19 cellular contexts compared by ENCODE assay signal in the genomic region with DNA sequence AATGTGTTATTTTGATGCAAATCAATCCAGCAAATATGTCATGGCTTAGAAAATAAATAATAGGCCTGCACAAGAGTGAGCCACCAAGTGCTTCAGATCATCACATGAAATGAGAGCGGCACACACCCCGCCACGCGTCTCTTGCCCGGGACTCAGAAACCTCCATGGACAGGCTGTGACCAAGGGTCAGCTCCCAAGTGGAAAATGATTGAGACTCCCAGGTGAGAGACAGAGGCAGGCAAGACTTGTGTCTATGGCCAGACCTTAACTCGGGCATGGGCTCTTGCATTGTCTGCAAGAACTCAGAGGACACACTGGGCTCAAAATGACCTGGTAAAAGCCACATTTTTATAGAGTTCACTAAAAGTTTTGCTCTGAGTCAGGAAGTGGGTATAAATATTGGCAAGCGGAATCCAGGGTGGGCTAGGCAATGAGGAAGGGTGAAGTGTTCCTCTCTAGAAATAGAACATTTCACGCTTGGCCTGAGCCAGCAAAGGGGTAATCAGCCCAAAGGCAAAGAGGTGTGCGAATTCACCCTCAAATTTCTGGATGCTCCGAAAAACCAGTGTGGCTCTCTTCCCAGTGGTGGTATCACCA.
DNase-seq lines count a peak whose midpoint lies in the region; ATAC-seq and TF ChIP-seq lines count a peak whose summit lies in the region.
"Had no signal": no experiment of that assay in that cellular context is flagged by ENCODE, and none has a peak within 500 bp of the region (broad histone marks: within the 10 kb centered on the region; RNA-seq: fewer than 3 reads in every experiment).

No MANE protein-coding gene starts in this region.

- H3K4me1 Mint-ChIP-seq in stimulated activated memory B cell treated with anti-CD40 and anti-IgM and Interleukin-4, amounts not matched to agents 10 μg/mL and 1 μg/mL and 100 μg/mL, for 72 hours: peaks cover 34% of the 10 kb centered on the region
- H3K4me1 Mint-ChIP-seq: CD4-positive, CD25-positive, alpha-beta regulatory T cell; CD8-positive, alpha-beta memory T cell had no signal

- H3K9me3 Mint-ChIP-seq in stimulated activated memory B cell treated with anti-CD40 and anti-IgM and Interleukin-4, amounts not matched to agents 10 μg/mL and 1 μg/mL and 100 μg/mL, for 72 hours: no peaks in the 10 kb centered on the region
- H3K9me3 Mint-ChIP-seq: CD4-positive, CD25-positive, alpha-beta regulatory T cell; CD8-positive, alpha-beta memory T cell had no signal

- peak overlapping the region in 9 of 11 experiments; percentile 8 to 66 (median 51); a peak in 17 of 22 replicates for H3K27ac ChIP-seq in BLaER1 treated with 17β-estradiol and CSF1 and Interleukin-3, amounts not matched to agents 10 nM and 100 nM
- H3K27ac ChIP-seq in coronary artery: no peak overlapping the region
- H3K27ac ChIP-seq: GM23248, HL-60 had no signal

- H3K4me3 ChIP-seq in BLaER1 treated with 17β-estradiol and CSF1 and Interleukin-3, amounts not matched to agents 10 nM and 100 nM: peak overlapping the region in 4 of 10 experiments; percentile 16 to 47 (median 26); a peak in 4 of 20 replicates
- H3K4me3 ChIP-seq in coronary artery: no peak overlapping the region
- H3K4me3 ChIP-seq: GM12878, GM23248, HAP-1 had no signal

- H4K20me1 ChIP-seq in BLaER1 treated with 17β-estradiol and CSF1 and Interleukin-3, amounts not matched to agents 10 nM and 100 nM: no peaks in the 10 kb centered on the region

- H3K9me3 ChIP-seq in BLaER1 treated with 17β-estradiol and CSF1 and Interleukin-3, amounts not matched to agents 10 nM and 100 nM (replicated peaks in 1 of 11): peaks cover 0 to 21% (median 15%) of the 10 kb centered on the region in 11 experiments; a peak in 13 of 22 replicates
- H3K9me3 ChIP-seq: HAP-1 had no signal

- peak overlapping the region in 7 of 11 experiments; percentile 8 to 48 (median 24); a peak in 6 of 22 replicates for H3K9ac ChIP-seq in BLaER1 treated with 17β-estradiol and CSF1 and Interleukin-3, amounts not matched to agents 10 nM and 100 nM
- H3K9ac ChIP-seq: GM23248 had no signal

- peak overlapping the region; percentile 66 to 89 (median 78) for H3K4me2 ChIP-seq in BLaER1 treated with 17β-estradiol and CSF1 and Interleukin-3, amounts not matched to agents 10 nM and 100 nM

- no peaks in the 10 kb centered on the region for H3K36me3 Mint-ChIP-seq in stimulated activated memory B cell treated with anti-CD40 and anti-IgM and Interleukin-4, amounts not matched to agents 10 μg/mL and 1 μg/mL and 100 μg/mL, for 72 hours
- H3K36me3 Mint-ChIP-seq: CD4-positive, CD25-positive, alpha-beta regulatory T cell; CD8-positive, alpha-beta memory T cell had no signal

- no peaks in the 10 kb centered on the region for H3K27me3 Mint-ChIP-seq in stimulated activated memory B cell treated with anti-CD40 and anti-IgM and Interleukin-4, amounts not matched to agents 10 μg/mL and 1 μg/mL and 100 μg/mL, for 72 hours
- H3K27me3 Mint-ChIP-seq: CD4-positive, CD25-positive, alpha-beta regulatory T cell; CD8-positive, alpha-beta memory T cell had no signal

- H3K4me1 ChIP-seq in BLaER1 treated with 17β-estradiol and CSF1 and Interleukin-3, amounts not matched to agents 10 nM and 100 nM: peaks cover 25 to 86% (median 43%) of the 10 kb centered on the region in 10 experiments
- H3K4me1 ChIP-seq: HAP-1 had no signal

- no peak overlapping the region for H3K4me3 Mint-ChIP-seq in stimulated activated memory B cell treated with anti-CD40 and anti-IgM and Interleukin-4, amounts not matched to agents 10 μg/mL and 1 μg/mL and 100 μg/mL, for 72 hours
- H3K4me3 Mint-ChIP-seq: CD4-positive, CD25-positive, alpha-beta regulatory T cell; CD8-positive, alpha-beta memory T cell had no signal

- H3K27me3 ChIP-seq in BLaER1 treated with 17β-estradiol and CSF1 and Interleukin-3, amounts not matched to agents 10 nM and 100 nM: no peaks in the 10 kb centered on the region

- H3K36me3 ChIP-seq in BLaER1 treated with 17β-estradiol and CSF1 and Interleukin-3, amounts not matched to agents 10 nM and 100 nM: no peaks in the 10 kb centered on the region
- H3K36me3 ChIP-seq: HAP-1 had no signal

- DNase-seq in NCI-H526 (lab: John Stamatoyannopoulos, UW) (peak; percentile 74 to 81), coronary artery (ENCODE audit: low spot score) (peak; percentile 61), NCI-H1417 treated with DMSO at 0.1 percent for 48 hours (lab: John Stamatoyannopoulos, UW) (no peak)
- no peak for DNase-seq in activated CD4-positive, alpha-beta T cell treated with anti-CD3 and anti-CD28 coated beads, Interleukin-2, amount 50 U/mL, for 1 hour
- DNase-seq: CD4-positive, CD25-positive, alpha-beta regulatory T cell; CD8-positive, alpha-beta memory T cell; COR-L47; DMS 273 treated with DMSO at 0.1 percent for 48 hours; DMS53; DND-41; EL; GM23248 had no signal

- no peak for TF ChIP-seq CTCF in coronary artery (IDR thresholded peaks at IDR 0.05)

- peak; percentile 64 for ATAC-seq in stimulated activated memory B cell treated with anti-CD40 and anti-IgM and Interleukin-4, amounts not matched to agents 10 μg/mL and 1 μg/mL and 100 μg/mL, for 72 hours
- ATAC-seq in HG03175 (IDR thresholded peaks at IDR 0.05; ENCODE audit: unreplicated experiment) (no peak), GM21619 (IDR thresholded peaks at IDR 0.05; ENCODE audit: unreplicated experiment) (no peak)
- ATAC-seq: GM12878 had no signal

- peak overlapping the region; percentile 27 for H3K27ac Mint-ChIP-seq in stimulated activated memory B cell treated with anti-CD40 and anti-IgM and Interleukin-4, amounts not matched to agents 10 μg/mL and 1 μg/mL and 100 μg/mL, for 72 hours
- H3K27ac Mint-ChIP-seq: CD4-positive, CD25-positive, alpha-beta regulatory T cell had no signal

Comparison
In these comparisons a context has a peak if more than half of its experiments do, and no peak if none do; other contexts are left out.
1. H3K27ac ChIP-seq: peak in BLaER1 treated with 17β-estradiol and CSF1 and Interleukin-3, amounts not matched to agents 10 nM and 100 nM (9 of 11); none in coronary artery (0 of 2).
2. DNase-seq: peak in NCI-H526 (2 of 2) and coronary artery (single experiment); none in activated CD4-positive, alpha-beta T cell treated with anti-CD3 and anti-CD28 coated beads, Interleukin-2, amount 50 U/mL, for 1 hour (single experiment) and NCI-H1417 treated with DMSO at 0.1 percent for 48 hours (single experiment).